1 cellular context compared by ENCODE assay signal in the genomic region with DNA sequence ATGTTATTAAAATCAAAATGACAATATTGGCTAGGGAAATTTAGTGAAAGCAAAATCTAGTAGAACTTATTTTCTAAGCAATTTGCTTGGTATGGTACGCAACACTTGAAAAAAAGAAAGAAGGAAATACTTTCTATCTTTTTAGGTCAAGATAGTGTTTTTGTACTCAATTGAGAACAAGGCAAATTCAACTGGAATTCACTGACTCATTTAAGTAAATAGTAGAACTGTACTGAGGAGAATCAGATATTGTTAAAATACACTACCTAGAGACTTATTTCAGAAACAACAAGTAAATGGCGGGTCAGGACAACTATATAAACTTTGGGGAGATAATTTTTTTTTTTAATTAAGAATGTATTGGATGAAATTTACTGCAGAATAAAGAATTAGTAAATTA.
A peak's percentile ranks its signal among the peaks of the same experiment; 100 is the strongest.
TF ChIP-seq lines count a peak whose summit lies in the region.

No MANE protein-coding gene starts in this region.

TF ChIP-seq in HepG2, 621 proteins besides CTCF, POLR2A, EP300 and RAD21 (continues in another document):
- TF ChIP-seq ZNF3 (CRISPR knock-in tag; IDR thresholded peaks at IDR 0.05) (peak; percentile 92), ZNF737 (CRISPR knock-in tag; IDR thresholded peaks at IDR 0.05; ENCODE audit: borderline replicate concordance) (no peak), DR1 (CRISPR knock-in tag; IDR thresholded peaks at IDR 0.05) (no peak), KLF12 (CRISPR knock-in tag; IDR thresholded peaks at IDR 0.05; ENCODE audit: borderline replicate concordance) (no peak), MEIS1 (CRISPR knock-in tag; IDR thresholded peaks at IDR 0.05; ENCODE audit: borderline replicate concordance) (no peak), GLI4 (CRISPR knock-in tag; IDR thresholded peaks at IDR 0.05; ENCODE audit: borderline replicate concordance) (no peak), MLLT10 (CRISPR knock-in tag; IDR thresholded peaks at IDR 0.05) (no peak), GTF2F1 (IDR thresholded peaks at IDR 0.05; ENCODE audit: low read length) (no peak), KLF16 (CRISPR knock-in tag; IDR thresholded peaks at IDR 0.05) (no peak), ZUFSP (CRISPR knock-in tag; IDR thresholded peaks at IDR 0.05; ENCODE audit: borderline replicate concordance) (no peak), U2AF1 (optimal IDR thresholded peaks at IDR 0.05; ENCODE audit: low read depth, low read length) (no peak), FOXA1 (IDR thresholded peaks at IDR 0.05) (no peak), FOXA1 (CRISPR knock-in tag; IDR thresholded peaks at IDR 0.05) (peak; percentile 66), SPEN (CRISPR knock-in tag; IDR thresholded peaks at IDR 0.05; ENCODE audit: low read depth) (no peak), CC2D1A (CRISPR knock-in tag; IDR thresholded peaks at IDR 0.05) (no peak), IRF2 (CRISPR knock-in tag; IDR thresholded peaks at IDR 0.05) (no peak), ZMYM2 (CRISPR knock-in tag; IDR thresholded peaks at IDR 0.05) (no peak), CERS6 (CRISPR knock-in tag; IDR thresholded peaks at IDR 0.05) (no peak), REXO4 (CRISPR knock-in tag; IDR thresholded peaks at IDR 0.05; ENCODE audit: borderline replicate concordance) (no peak), SOX5 (CRISPR knock-in tag; IDR thresholded peaks at IDR 0.05; ENCODE audit: borderline replicate concordance) (peak; percentile 56; the same call in 1 of the 2 replicates), EZH2 (conservative IDR thresholded peaks at IDR 0.05; ENCODE audit: low read depth, low read length) (no peak), ZNF432 (CRISPR knock-in tag; IDR thresholded peaks at IDR 0.05; ENCODE audit: borderline replicate concordance) (no peak), TEAD3 (CRISPR knock-in tag; optimal IDR thresholded peaks at IDR 0.05; ENCODE audit: borderline replicate concordance) (no peak), ZNF451 (CRISPR knock-in tag; IDR thresholded peaks at IDR 0.05) (no peak), E2F1 (CRISPR knock-in tag; IDR thresholded peaks at IDR 0.05) (no peak), NFE2L2 (IDR thresholded peaks at IDR 0.05; ENCODE audit: low read length) (peak; percentile 78), KMT2B (CRISPR knock-in tag; IDR thresholded peaks at IDR 0.05) (no peak), ARID5B (CRISPR knock-in tag; IDR thresholded peaks at IDR 0.05) (peak; percentile 86), ZNF326 (CRISPR knock-in tag; IDR thresholded peaks at IDR 0.05; ENCODE audit: borderline replicate concordance) (no peak), HDAC6 (IDR thresholded peaks at IDR 0.05; ENCODE audit: low read depth, low read length) (no peak), STAT5B (CRISPR knock-in tag; IDR thresholded peaks at IDR 0.05) (no peak), ETV5 (CRISPR knock-in tag; IDR thresholded peaks at IDR 0.05; ENCODE audit: borderline replicate concordance) (no peak), SIX1 (CRISPR knock-in tag; IDR thresholded peaks at IDR 0.05; ENCODE audit: borderline replicate concordance) (no peak; the same call in 1 of the 2 replicates), NR2F2 (IDR thresholded peaks at IDR 0.05; ENCODE audit: borderline replicate concordance, low read depth) (no peak), ZFP37 (CRISPR knock-in tag; IDR thresholded peaks at IDR 0.05; ENCODE audit: borderline replicate concordance) (no peak), GATAD2A (CRISPR knock-in tag; IDR thresholded peaks at IDR 0.05) (peak; percentile 67), SMARCC2 (IDR thresholded peaks at IDR 0.05) (no peak), ZFP62 (CRISPR knock-in tag; IDR thresholded peaks at IDR 0.05) (no peak), FOXC1 (CRISPR knock-in tag; IDR thresholded peaks at IDR 0.05; ENCODE audit: borderline replicate concordance) (no peak), HMG20A (CRISPR knock-in tag; IDR thresholded peaks at IDR 0.05; ENCODE audit: borderline replicate concordance) (peak; percentile 36; the same call in 1 of the 2 replicates), FIP1L1 (IDR thresholded peaks at IDR 0.05; ENCODE audit: borderline replicate concordance, insufficient read depth, low read depth, low read length) (no peak), ZNF496 (CRISPR knock-in tag; IDR thresholded peaks at IDR 0.05; ENCODE audit: insufficient replicate concordance) (no peak), ZNF724P (CRISPR knock-in tag; IDR thresholded peaks at IDR 0.05; ENCODE audit: borderline replicate concordance) (no peak), FOXA3 (CRISPR knock-in tag; IDR thresholded peaks at IDR 0.05) (peak; percentile 89), ZNF672 (CRISPR knock-in tag; IDR thresholded peaks at IDR 0.05) (no peak), ZNF670 (CRISPR knock-in tag; IDR thresholded peaks at IDR 0.05; ENCODE audit: borderline replicate concordance) (no peak), ZNF709 (CRISPR knock-in tag; IDR thresholded peaks at IDR 0.05) (no peak), ZZZ3 (CRISPR knock-in tag; IDR thresholded peaks at IDR 0.05; ENCODE audit: borderline replicate concordance) (no peak)
- TF ChIP-seq, protein P1, sequence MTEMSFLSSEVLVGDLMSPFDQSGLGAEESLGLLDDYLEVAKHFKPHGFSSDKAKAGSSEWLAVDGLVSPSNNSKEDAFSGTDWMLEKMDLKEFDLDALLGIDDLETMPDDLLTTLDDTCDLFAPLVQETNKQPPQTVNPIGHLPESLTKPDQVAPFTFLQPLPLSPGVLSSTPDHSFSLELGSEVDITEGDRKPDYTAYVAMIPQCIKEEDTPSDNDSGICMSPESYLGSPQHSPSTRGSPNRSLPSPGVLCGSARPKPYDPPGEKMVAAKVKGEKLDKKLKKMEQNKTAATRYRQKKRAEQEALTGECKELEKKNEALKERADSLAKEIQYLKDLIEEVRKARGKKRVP (CRISPR knock-in tag; IDR thresholded peaks at IDR 0.05) = no peak
- TF ChIP-seq, protein P2, sequence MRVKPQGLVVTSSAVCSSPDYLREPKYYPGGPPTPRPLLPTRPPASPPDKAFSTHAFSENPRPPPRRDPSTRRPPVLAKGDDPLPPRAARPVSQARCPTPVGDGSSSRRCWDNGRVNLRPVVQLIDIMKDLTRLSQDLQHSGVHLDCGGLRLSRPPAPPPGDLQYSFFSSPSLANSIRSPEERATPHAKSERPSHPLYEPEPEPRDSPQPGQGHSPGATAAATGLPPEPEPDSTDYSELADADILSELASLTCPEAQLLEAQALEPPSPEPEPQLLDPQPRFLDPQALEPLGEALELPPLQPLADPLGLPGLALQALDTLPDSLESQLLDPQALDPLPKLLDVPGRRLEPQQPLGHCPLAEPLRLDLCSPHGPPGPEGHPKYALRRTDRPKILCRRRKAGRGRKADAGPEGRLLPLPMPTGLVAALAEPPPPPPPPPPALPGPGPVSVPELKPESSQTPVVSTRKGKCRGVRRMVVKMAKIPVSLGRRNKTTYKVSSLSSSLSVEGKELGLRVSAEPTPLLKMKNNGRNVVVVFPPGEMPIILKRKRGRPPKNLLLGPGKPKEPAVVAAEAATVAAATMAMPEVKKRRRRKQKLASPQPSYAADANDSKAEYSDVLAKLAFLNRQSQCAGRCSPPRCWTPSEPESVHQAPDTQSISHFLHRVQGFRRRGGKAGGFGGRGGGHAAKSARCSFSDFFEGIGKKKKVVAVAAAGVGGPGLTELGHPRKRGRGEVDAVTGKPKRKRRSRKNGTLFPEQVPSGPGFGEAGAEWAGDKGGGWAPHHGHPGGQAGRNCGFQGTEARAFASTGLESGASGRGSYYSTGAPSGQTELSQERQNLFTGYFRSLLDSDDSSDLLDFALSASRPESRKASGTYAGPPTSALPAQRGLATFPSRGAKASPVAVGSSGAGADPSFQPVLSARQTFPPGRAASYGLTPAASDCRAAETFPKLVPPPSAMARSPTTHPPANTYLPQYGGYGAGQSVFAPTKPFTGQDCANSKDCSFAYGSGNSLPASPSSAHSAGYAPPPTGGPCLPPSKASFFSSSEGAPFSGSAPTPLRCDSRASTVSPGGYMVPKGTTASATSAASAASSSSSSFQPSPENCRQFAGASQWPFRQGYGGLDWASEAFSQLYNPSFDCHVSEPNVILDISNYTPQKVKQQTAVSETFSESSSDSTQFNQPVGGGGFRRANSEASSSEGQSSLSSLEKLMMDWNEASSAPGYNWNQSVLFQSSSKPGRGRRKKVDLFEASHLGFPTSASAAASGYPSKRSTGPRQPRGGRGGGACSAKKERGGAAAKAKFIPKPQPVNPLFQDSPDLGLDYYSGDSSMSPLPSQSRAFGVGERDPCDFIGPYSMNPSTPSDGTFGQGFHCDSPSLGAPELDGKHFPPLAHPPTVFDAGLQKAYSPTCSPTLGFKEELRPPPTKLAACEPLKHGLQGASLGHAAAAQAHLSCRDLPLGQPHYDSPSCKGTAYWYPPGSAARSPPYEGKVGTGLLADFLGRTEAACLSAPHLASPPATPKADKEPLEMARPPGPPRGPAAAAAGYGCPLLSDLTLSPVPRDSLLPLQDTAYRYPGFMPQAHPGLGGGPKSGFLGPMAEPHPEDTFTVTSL (CRISPR knock-in tag; IDR thresholded peaks at IDR 0.05; ENCODE audit: borderline replicate concordance) = peak; percentile 72; the same call in 1 of the 2 replicates
- TF ChIP-seq, protein P3, sequence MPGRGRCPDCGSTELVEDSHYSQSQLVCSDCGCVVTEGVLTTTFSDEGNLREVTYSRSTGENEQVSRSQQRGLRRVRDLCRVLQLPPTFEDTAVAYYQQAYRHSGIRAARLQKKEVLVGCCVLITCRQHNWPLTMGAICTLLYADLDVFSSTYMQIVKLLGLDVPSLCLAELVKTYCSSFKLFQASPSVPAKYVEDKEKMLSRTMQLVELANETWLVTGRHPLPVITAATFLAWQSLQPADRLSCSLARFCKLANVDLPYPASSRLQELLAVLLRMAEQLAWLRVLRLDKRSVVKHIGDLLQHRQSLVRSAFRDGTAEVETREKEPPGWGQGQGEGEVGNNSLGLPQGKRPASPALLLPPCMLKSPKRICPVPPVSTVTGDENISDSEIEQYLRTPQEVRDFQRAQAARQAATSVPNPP (CRISPR knock-in tag; IDR thresholded peaks at IDR 0.05) = no peak
- TF ChIP-seq, protein P4, sequence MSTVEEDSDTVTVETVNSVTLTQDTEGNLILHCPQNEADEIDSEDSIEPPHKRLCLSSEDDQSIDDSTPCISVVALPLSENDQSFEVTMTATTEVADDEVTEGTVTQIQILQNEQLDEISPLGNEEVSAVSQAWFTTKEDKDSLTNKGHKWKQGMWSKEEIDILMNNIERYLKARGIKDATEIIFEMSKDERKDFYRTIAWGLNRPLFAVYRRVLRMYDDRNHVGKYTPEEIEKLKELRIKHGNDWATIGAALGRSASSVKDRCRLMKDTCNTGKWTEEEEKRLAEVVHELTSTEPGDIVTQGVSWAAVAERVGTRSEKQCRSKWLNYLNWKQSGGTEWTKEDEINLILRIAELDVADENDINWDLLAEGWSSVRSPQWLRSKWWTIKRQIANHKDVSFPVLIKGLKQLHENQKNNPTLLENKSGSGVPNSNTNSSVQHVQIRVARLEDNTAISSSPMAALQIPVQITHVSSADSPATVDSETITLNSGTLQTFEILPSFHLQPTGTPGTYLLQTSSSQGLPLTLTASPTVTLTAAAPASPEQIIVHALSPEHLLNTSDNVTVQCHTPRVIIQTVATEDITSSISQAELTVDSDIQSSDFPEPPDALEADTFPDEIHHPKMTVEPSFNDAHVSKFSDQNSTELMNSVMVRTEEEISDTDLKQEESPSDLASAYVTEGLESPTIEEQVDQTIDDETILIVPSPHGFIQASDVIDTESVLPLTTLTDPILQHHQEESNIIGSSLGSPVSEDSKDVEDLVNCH (CRISPR knock-in tag; IDR thresholded peaks at IDR 0.05) = no peak
